In genomic region chrX:136577562-136577961, GRCh38 we compare ENCODE assay signal across 8 cellular contexts. TPM values are rescaled to one million over a fixed set of nuclear protein-coding genes. Genes with fewer than 3 reads are reported as not detected.
DNase-seq lines count a peak whose midpoint lies in the region; ATAC-seq and TF ChIP-seq lines count a peak whose summit lies in the region.

No MANE protein-coding gene starts in this region.

- no peaks in the 10 kb centered on the region for H3K36me3 ChIP-seq in BE2C
- H3K36me3 ChIP-seq in effector memory CD4-positive, alpha-beta T cell (ENCODE audit: control insufficient read depth, insufficient read depth, low read length): no peaks in the 10 kb centered on the region

- peak overlapping the region; percentile 42 for H3K27ac ChIP-seq in effector memory CD4-positive, alpha-beta T cell (ENCODE audit: insufficient read depth, low read length, poor library complexity, severe bottlenecking)

- peak overlapping the region; percentile 9; the same call in 1 of the 2 replicates for H3K4me3 ChIP-seq in BE2C (ENCODE audit: low read depth, low read length)
- H3K4me3 ChIP-seq in effector memory CD4-positive, alpha-beta T cell (ENCODE audit: insufficient read depth, low read depth, low read length, poor library complexity, severe bottlenecking): no peak overlapping the region

- peak; percentile 91 for ATAC-seq in GM19023 (IDR thresholded peaks at IDR 0.05; ENCODE audit: unreplicated experiment)
- ATAC-seq in HG03159 (IDR thresholded peaks at IDR 0.05; ENCODE audit: unreplicated experiment): peak; percentile 91

- peak; percentile 84 for TF ChIP-seq CTCF in BE2C (IDR thresholded peaks at IDR 0.05; ENCODE audit: low read depth, low read length)

- H3K9me3 ChIP-seq in BE2C: no peaks in the 10 kb centered on the region
- H3K9me3 ChIP-seq in effector memory CD4-positive, alpha-beta T cell (ENCODE audit: control insufficient read depth, low read length): no peaks in the 10 kb centered on the region

- H3K27me3 ChIP-seq in BE2C: no peaks in the 10 kb centered on the region
- H3K27me3 ChIP-seq in effector memory CD4-positive, alpha-beta T cell (replicated peaks; ENCODE audit: control insufficient read depth, insufficient read depth, low read length, poor library complexity, severe bottlenecking): no peaks in the 10 kb centered on the region

- peaks cover 42% of the 10 kb centered on the region for H3K4me1 ChIP-seq in BE2C
- no peaks in the 10 kb centered on the region for H3K4me1 ChIP-seq in effector memory CD4-positive, alpha-beta T cell (ENCODE audit: control insufficient read depth, insufficient read depth, low read length, poor library complexity, severe bottlenecking)

- DNase-seq in BE2C (peak; percentile 77), NCI-H748 treated with DMSO at 0.1 percent for 48 hours (lab: John Stamatoyannopoulos, UW) (peak; percentile 50), mucosa of gallbladder (ENCODE audit: low spot score) (peak; percentile 64)
- DNase-seq in activated CD8-positive, alpha-beta memory T cell treated with anti-CD3 and anti-CD28 coated beads for 1 hour (ENCODE audit: extremely low read depth in 1 of 2, low read depth in 1 of 2): peak; percentile 12 to 25
- peak; percentile 31 to 47 (median 46) for DNase-seq in effector memory CD4-positive, alpha-beta T cell
- DNase-seq in stimulated activated CD8-positive, alpha-beta memory T cell treated with anti-CD3 and anti-CD28 coated beads, Interleukin-7, amount 100 ng/mL, for 48 hours (ENCODE audit: extremely low read depth in 1 of 2, low read depth in 1 of 2): peak; percentile 22 to 49

RNA-seq across cellular contexts. Expression of gene VGLL1, which starts 45.5 kb away (rescaled TPM):
- polyA plus RNA-seq in BE2C (2012; ENCODE audit: insufficient read depth, insufficient read length, low read depth): not detected
- total RNA-seq in mucosa of gallbladder: 0.78 TPM

Comparison
In these comparisons a context has a peak if more than half of its experiments do, and no peak if none do; other contexts are left out.
1. DNase-seq: peak in every context shown above with its lines; median percentile 77 in BE2C; 64 in mucosa of gallbladder; 50 in NCI-H748 treated with DMSO at 0.1 percent for 48 hours; 46 in effector memory CD4-positive, alpha-beta T cell; 36 in stimulated activated CD8-positive, alpha-beta memory T cell treated with anti-CD3 and anti-CD28 coated beads, Interleukin-7, amount 100 ng/mL, for 48 hours; 18 in activated CD8-positive, alpha-beta memory T cell treated with anti-CD3 and anti-CD28 coated beads for 1 hour.